Comparison of ENCODE assay signal across 1 cellular context in genomic region chr17:53186004-53186403, GRCh38.
TF ChIP-seq lines count a peak whose summit lies in the region.

No MANE protein-coding gene starts in this region.

TF ChIP-seq in H1, 55 proteins besides CTCF, POLR2A, EP300 and RAD21 (continued from another document):
- TF ChIP-seq MAX (IDR thresholded peaks at IDR 0.05) (no peak), POU5F1 (IDR thresholded peaks at IDR 0.05; ENCODE audit: low read depth, low read length) (no peak), MAFK (IDR thresholded peaks at IDR 0.05; ENCODE audit: low read depth, low read length) (no peak)
